8 cellular contexts compared by ENCODE assay signal in the genomic region with DNA sequence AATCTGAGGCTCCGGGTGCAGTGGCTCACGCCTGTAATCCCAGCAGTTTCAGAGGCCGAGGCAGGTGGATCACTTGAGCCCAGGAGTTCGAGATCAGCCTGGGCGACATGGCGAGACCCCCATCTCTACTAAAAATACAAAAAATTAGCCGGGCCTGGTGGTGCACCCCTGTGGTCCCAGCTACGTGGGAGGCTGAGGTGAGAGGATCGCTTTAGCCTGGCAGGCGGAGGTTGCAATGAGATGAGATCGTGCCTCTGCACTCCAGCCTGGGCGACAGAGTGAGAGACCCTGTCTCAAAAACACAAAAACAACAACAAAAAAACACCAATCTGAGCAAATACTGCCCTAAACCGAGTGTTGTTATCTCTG. TPM values are rescaled to one million over a fixed set of nuclear protein-coding genes. Genes with fewer than 3 reads are reported as not detected.
DNase-seq lines count a peak whose midpoint lies in the region; FAIRE-seq and TF ChIP-seq lines count a peak whose summit lies in the region.
"Not testable (repeated sequence)": the region's sequence is repeated elsewhere in the genome, so short reads cannot be mapped to it uniquely, and the experiment has no call there.

No MANE protein-coding gene starts in this region.

- not testable (repeated sequence) for H2BK12ac ChIP-seq in H1 (ENCODE audit: low read depth, low read length)

- 76% methylated on average over 13 of the region's 13 CpGs; no CpG with 5 or more reads in 1 of the 2 experiments for WGBS in H1 (ENCODE audit: extremely low coverage in 1 of 2, insufficient coverage in 1 of 2, insufficient read length in 1 of 2, insufficient replicate concordance in 2 of 2, low coverage in 1 of 2, low lambda C conversion rate in 2 of 2, missing lambda C conversion rate in 1 of 2), 2 experiments
- 70% methylated on average over 13 of the region's 13 CpGs for WGBS in suprapubic skin

- not testable (repeated sequence) for H3K27me3 ChIP-seq in BLaER1; H1 (replicated peaks in 1 of 4; ENCODE audit: control insufficient read depth in 3 of 4, extremely low read depth in 1 of 4, insufficient read depth in 3 of 4, low read length in 3 of 4); suprapubic skin

- TF ChIP-seq RAD21 in H1 (IDR thresholded peaks at IDR 0.05 in 1 of 2, conservative IDR thresholded peaks at IDR 0.05 in 1 of 2; ENCODE audit: low read depth in 2 of 2, low read length in 2 of 2), result not testable (repeated sequence)

- not testable (repeated sequence) for H3K79me2 ChIP-seq in H1 (ENCODE audit: control insufficient read depth in 1 of 2, insufficient read depth in 2 of 2, low read length in 2 of 2)

- not testable (repeated sequence) for H2BK120ac ChIP-seq in H1 (replicated peaks; ENCODE audit: low read depth, low read length)

- H3K4me3 ChIP-seq in BLaER1, result peak overlapping the region; percentile 75
- peak overlapping the region; percentile 65 for H3K4me3 ChIP-seq in HFF-Myc (replicated peaks; ENCODE audit: low read depth, low read length)
- peak overlapping the region in 3 of 4 experiments; percentile 37 to 64 (median 56); a peak in 6 of 8 replicates for H3K4me3 ChIP-seq in H1 (ENCODE audit: extremely low read depth in 1 of 4, insufficient read depth in 2 of 4, low read depth in 3 of 4, low read length in 4 of 4)
- peak overlapping the region; percentile 50 for H3K4me3 ChIP-seq in suprapubic skin

- H3K4me2 ChIP-seq in BLaER1, result peak overlapping the region; percentile 98
- H3K4me2 ChIP-seq in H1 (ENCODE audit: insufficient read depth in 1 of 2, low read depth in 2 of 2, low read length in 2 of 2), result peak overlapping the region; percentile 76 to 98

- not testable (repeated sequence) for DNase-seq in HFF-Myc (ENCODE audit: extremely low read depth, low read depth); RWPE1 (ENCODE audit: low spot score); activated naive CD8-positive, alpha-beta T cell treated with anti-CD3 and anti-CD28 coated beads for 36 hours; H1 (ENCODE audit: low read depth in 1 of 2, low spot score in 2 of 2); immature natural killer cell; neural crest cell (ENCODE audit: low read depth, low spot score); suprapubic skin (ENCODE audit: low spot score in 2 of 2)

- H3K4me1 ChIP-seq in BLaER1 (peaks cover 42% of the 10 kb centered on the region), H1 (replicated peaks in 1 of 4; ENCODE audit: control insufficient read depth in 3 of 4, insufficient read depth in 4 of 4, low read length in 3 of 4) (peaks cover 0 to 21% (median 15%) of the 10 kb centered on the region in 4 experiments; a peak in 6 of 7 replicates), suprapubic skin (peaks cover 22% of the 10 kb centered on the region)

- not testable (repeated sequence) for H4K8ac ChIP-seq in H1 (ENCODE audit: extremely low read depth, insufficient read depth, low read length)

- TF ChIP-seq EP300 in H1 (IDR thresholded peaks at IDR 0.05; ENCODE audit: borderline replicate concordance in 1 of 2, low read depth in 2 of 2, low read length in 2 of 2); suprapubic skin (IDR thresholded peaks at IDR 0.05): not testable (repeated sequence)

- H3K36me3 Mint-ChIP-seq in activated naive CD8-positive, alpha-beta T cell treated with anti-CD3 and anti-CD28 coated beads for 36 hours; immature natural killer cell; neural crest cell (ENCODE audit: low read depth): not testable (repeated sequence)

- not testable (repeated sequence) for H4K5ac ChIP-seq in H1 (ENCODE audit: insufficient read length, low read depth, low read length)

- not testable (repeated sequence) for H3K9me3 ChIP-seq in BLaER1; H1 (ENCODE audit: insufficient read depth in 2 of 2, low read depth in 1 of 2, low read length in 1 of 2); suprapubic skin

- H3K23me2 ChIP-seq in H1 (ENCODE audit: low read depth, low read length), result not testable (repeated sequence)

- H3K4me1 Mint-ChIP-seq in activated naive CD8-positive, alpha-beta T cell treated with anti-CD3 and anti-CD28 coated beads for 36 hours, result peaks cover 24% of the 10 kb centered on the region
- H3K4me1 Mint-ChIP-seq in immature natural killer cell (peaks cover 43% of the 10 kb centered on the region in 2 donors), neural crest cell (peaks cover 28% of the 10 kb centered on the region)

- POLR2A ChIA-PET in RWPE1 (lab: Yijun Ruan, JAX; ENCODE audit: low non-redundant PET), result not testable (repeated sequence)
- POLR2A ChIA-PET in H1 (lab: Charles Lee; ENCODE audit: partially characterized antibody), result interaction anchor here (0.6 to 14.9 kb wide), 3 partner anchors 10 to 609 kb away, joined by 4 to 245 read pairs (median 40); no protein-coding TSS in a partner anchor

- H3K27ac ChIP-seq in BLaER1 (peak overlapping the region; percentile 83), RWPE1 (peak overlapping the region; percentile 84), suprapubic skin (peak overlapping the region; percentile 36)
- H3K27ac ChIP-seq in H1 (ENCODE audit: low read depth, low read length), result not testable (repeated sequence)

- H3K23ac ChIP-seq in H1 (ENCODE audit: insufficient read length), result not testable (repeated sequence)

- H3K14ac ChIP-seq in H1 (ENCODE audit: insufficient read length), result not testable (repeated sequence)

- not testable (repeated sequence) for H4K20me1 ChIP-seq in BLaER1; H1 (replicated peaks in 1 of 2; ENCODE audit: control insufficient read depth in 1 of 2, insufficient read depth in 2 of 2, low read length in 2 of 2)

- CTCF ChIA-PET in RWPE1 (lab: Yijun Ruan, JAX) (interaction anchor here (3.5 kb wide), 1 partner anchor 11 kb away, joined by 26 read pairs; no protein-coding TSS in a partner anchor), H1 (lab: Charles Lee; ENCODE audit: partially characterized antibody) (interaction anchor here (1.0 to 7.8 kb wide), 6 partner anchors 9 to 50 kb away, joined by 3 to 74 read pairs (median 36); a partner anchor contains a TSS)

- not testable (repeated sequence) for H2BK15ac ChIP-seq in H1 (ENCODE audit: low read length)

- not testable (repeated sequence) for H3K4ac ChIP-seq in H1 (replicated peaks; ENCODE audit: insufficient read length, low read depth, low read length)

- H3K56ac ChIP-seq in H1 (replicated peaks; ENCODE audit: insufficient read length, low read depth, low read length), result not testable (repeated sequence)

- peak overlapping the region; percentile 93 for H3K27ac Mint-ChIP-seq in activated naive CD8-positive, alpha-beta T cell treated with anti-CD3 and anti-CD28 coated beads for 36 hours
- H3K27ac Mint-ChIP-seq in immature natural killer cell (peak overlapping the region; percentile 94 to 99 (median 98)), neural crest cell (ENCODE audit: unreplicated experiment) (peak overlapping the region; percentile 52)

- peak overlapping the region; percentile 80 for H3K9ac ChIP-seq in BLaER1
- H3K9ac ChIP-seq in H1 (replicated peaks in 1 of 4; ENCODE audit: extremely low read depth in 1 of 4, low read depth in 3 of 4, low read length in 3 of 4), result peak overlapping the region in 1 of 4 experiments; percentile 15; a peak in 1 of 7 replicates

- not testable (repeated sequence) for TF ChIP-seq POLR2A in H1 (IDR thresholded peaks at IDR 0.05; ENCODE audit: control extremely low read depth in 1 of 2, low read depth in 2 of 2, low read length in 2 of 2); suprapubic skin (IDR thresholded peaks at IDR 0.05)

- H3K4me3 Mint-ChIP-seq in activated naive CD8-positive, alpha-beta T cell treated with anti-CD3 and anti-CD28 coated beads for 36 hours, result peak overlapping the region; percentile 89
- H3K4me3 Mint-ChIP-seq in immature natural killer cell (peak overlapping the region; percentile 92 to 98 (median 95)), neural crest cell (peak overlapping the region; percentile 91)

- TF ChIP-seq CTCF in HFF-Myc (IDR thresholded peaks at IDR 0.05; ENCODE audit: low read depth, low read length, missing control alignments); RWPE1 (conservative IDR thresholded peaks at IDR 0.05; ENCODE audit: low read depth); H1 (IDR thresholded peaks at IDR 0.05; ENCODE audit: control extremely low read depth in 1 of 3, insufficient read depth in 1 of 3, low read depth in 1 of 3, low read length in 3 of 3); neural crest cell (conservative IDR thresholded peaks at IDR 0.05); suprapubic skin (IDR thresholded peaks at IDR 0.05): not testable (repeated sequence)

- not testable (repeated sequence) for H4K91ac ChIP-seq in H1 (replicated peaks; ENCODE audit: insufficient read length, low read length)

- H3K36me3 ChIP-seq in BLaER1; H1 (ENCODE audit: control insufficient read depth in 2 of 4, insufficient read depth in 4 of 4, low read length in 3 of 4); suprapubic skin: not testable (repeated sequence)

- H2BK20ac ChIP-seq in H1 (ENCODE audit: low read length), result not testable (repeated sequence)

- H2AFZ ChIP-seq in H1 (ENCODE audit: low read length), result peak overlapping the region; percentile 29; the same call in 1 of the 2 replicates

- H3K18ac ChIP-seq in H1 (ENCODE audit: extremely low read depth, low read length), result not testable (repeated sequence)

- H3K79me1 ChIP-seq in H1 (ENCODE audit: low read depth, low read length), result not testable (repeated sequence)

- not testable (repeated sequence) for FAIRE-seq in H1 (lab: Jason Lieb, UNC)

- not testable (repeated sequence) for H2AK5ac ChIP-seq in H1 (ENCODE audit: low read depth, low read length)

- peaks cover 18% of the 10 kb centered on the region for H3K27me3 Mint-ChIP-seq in activated naive CD8-positive, alpha-beta T cell treated with anti-CD3 and anti-CD28 coated beads for 36 hours
- H3K27me3 Mint-ChIP-seq in immature natural killer cell (ENCODE audit: low read depth in 3 of 3), result peaks cover 0 to 16% (median 8%) of the 10 kb centered on the region in 3 donors
- not testable (repeated sequence) for H3K27me3 Mint-ChIP-seq in neural crest cell (ENCODE audit: low read depth)

- not testable (repeated sequence) for H3K9me3 Mint-ChIP-seq in activated naive CD8-positive, alpha-beta T cell treated with anti-CD3 and anti-CD28 coated beads for 36 hours; immature natural killer cell; neural crest cell

- H2BK5ac ChIP-seq in H1 (ENCODE audit: low read depth, low read length), result peak overlapping the region; percentile 92; the same call in 1 of the 2 replicates

RNA-seq across cellular contexts. Expression of a gene that starts 0.6 kb away (rescaled TPM):
- total RNA-seq in activated naive CD8-positive, alpha-beta T cell treated with anti-CD3 and anti-CD28 coated beads for 36 hours, result 10 to 100 TPM; 71.7 to 78.4 TPM
- total RNA-seq in H1 (2021; fragmentation: NEBNext Ultra II Directional; extraction: Animal tissue kit (Norgen Biotek cat#: 25700)), result 27.7 and 29.3 TPM in 2 replicates
- polyA plus RNA-seq in H1 (2011; rRNA removed), result 121 and 123 TPM in 2 replicates
- 83.6 TPM for polyA plus RNA-seq in H1 (2011; cell fraction: cytosol; rRNA removed)
- polyA plus RNA-seq in H1 (2011; cell fraction: nucleus; rRNA removed), result 56.0 TPM
- 15.3 to 54.0 TPM (median 48.7 TPM) in 4 replicates for polyA plus RNA-seq in H1 (2012, experiment 1 of 2)
- 32.5 TPM for polyA plus RNA-seq in H1 (2012, experiment 2 of 2)
- polyA plus RNA-seq in H1 (2013, experiment 1 of 2), result 35.2 TPM
- 36.8 TPM for polyA plus RNA-seq in H1 (2013, experiment 2 of 2)
- 6.5 and 11.0 TPM in 2 replicates for polyA minus RNA-seq in H1 (2011; rRNA and poly(A)+ RNA removed)
- 18.9 TPM for polyA minus RNA-seq in H1 (2011; cell fraction: cytosol; rRNA and poly(A)+ RNA removed)
- polyA minus RNA-seq in H1 (2011; cell fraction: nucleus; rRNA and poly(A)+ RNA removed), result 13.1 TPM
- 100 to 1,000 TPM; 304 to 360 (median 354) TPM for polyA plus RNA-seq in immature natural killer cell
- 17.4 and 22.3 TPM in 2 replicates for total RNA-seq in neural crest cell
- 10 to 100 TPM in 1 of 4 donors, 1 to 10 TPM in 3; 5.4 to 10.1 (median 7.9) TPM for total RNA-seq in suprapubic skin

RNA-seq across cellular contexts. Expression of a gene that starts 7.2 kb away (rescaled TPM):
- total RNA-seq in activated naive CD8-positive, alpha-beta T cell treated with anti-CD3 and anti-CD28 coated beads for 36 hours, result 10 to 100 TPM; 30.4 to 30.5 TPM
- total RNA-seq in H1 (2021; fragmentation: NEBNext Ultra II Directional; extraction: Animal tissue kit (Norgen Biotek cat#: 25700)), result 155 and 162 TPM in 2 replicates
- polyA plus RNA-seq in H1 (2011; rRNA removed) (52.3 and 104 TPM in 2 replicates), immature natural killer cell (under 1 TPM in 1 of 3 donors, not detected in 2; 0.87 TPM)
- 82.7 TPM for polyA plus RNA-seq in H1 (2011; cell fraction: cytosol; rRNA removed)
- 556 TPM for polyA plus RNA-seq in H1 (2011; cell fraction: nucleus; rRNA removed)
- 93.3 to 153 TPM (median 143 TPM) in 4 replicates for polyA plus RNA-seq in H1 (2012, experiment 1 of 2)
- 95.8 TPM for polyA plus RNA-seq in H1 (2012, experiment 2 of 2)
- polyA plus RNA-seq in H1 (2013, experiment 1 of 2), result 113 TPM
- polyA plus RNA-seq in H1 (2013, experiment 2 of 2), result 84.3 TPM
- polyA minus RNA-seq in H1 (2011; rRNA and poly(A)+ RNA removed), result 35.4 and 47.0 TPM in 2 replicates
- 94.9 TPM for polyA minus RNA-seq in H1 (2011; cell fraction: cytosol; rRNA and poly(A)+ RNA removed)
- polyA minus RNA-seq in H1 (2011; cell fraction: nucleus; rRNA and poly(A)+ RNA removed), result 130 TPM
- total RNA-seq in neural crest cell (192 and 203 TPM in 2 replicates), suprapubic skin (10 to 100 TPM; 50.6 to 84.8 (median 71.1) TPM)

RNA-seq across cellular contexts. Expression of a gene that starts 12.8 kb away (rescaled TPM):
- total RNA-seq in activated naive CD8-positive, alpha-beta T cell treated with anti-CD3 and anti-CD28 coated beads for 36 hours, result 1 to 10 TPM in 1 of 2 experiments, under 1 TPM in 1; 0.93 to 1.1 TPM
- 1.2 and 2.8 TPM in 2 replicates for total RNA-seq in H1 (2021; fragmentation: NEBNext Ultra II Directional; extraction: Animal tissue kit (Norgen Biotek cat#: 25700))
- polyA plus RNA-seq in H1 (2011; rRNA removed) (3.5 and 12.8 TPM in 2 replicates), immature natural killer cell (1 to 10 TPM; 2.3 to 7.7 (median 2.4) TPM)
- polyA plus RNA-seq in H1 (2011; cell fraction: cytosol; rRNA removed), result 8.3 TPM
- 14.5 TPM for polyA plus RNA-seq in H1 (2011; cell fraction: nucleus; rRNA removed)
- polyA plus RNA-seq in H1 (2012, experiment 1 of 2), result 1.1 to 1.7 TPM (median 1.3 TPM) in 3 of 4 replicates, not detected in the other
- polyA plus RNA-seq in H1 (2012, experiment 2 of 2), result 0.43 TPM
- 3.8 TPM for polyA plus RNA-seq in H1 (2013, experiment 1 of 2)
- polyA plus RNA-seq in H1 (2013, experiment 2 of 2), result 3.2 TPM
- not detected in 2 replicates for polyA minus RNA-seq in H1 (2011; rRNA and poly(A)+ RNA removed)
- polyA minus RNA-seq in H1 (2011; cell fraction: cytosol; rRNA and poly(A)+ RNA removed), result 4.5 TPM
- polyA minus RNA-seq in H1 (2011; cell fraction: nucleus; rRNA and poly(A)+ RNA removed), result 3.4 TPM
- total RNA-seq in neural crest cell (35.7 and 38.0 TPM in 2 replicates), suprapubic skin (10 to 100 TPM; 12.7 to 34.8 (median 31.6) TPM)

RNA-seq across cellular contexts. Expression of a gene that starts 30.8 kb away (rescaled TPM):
- total RNA-seq in activated naive CD8-positive, alpha-beta T cell treated with anti-CD3 and anti-CD28 coated beads for 36 hours, result not detected
- not detected in 2 replicates for total RNA-seq in H1 (2021; fragmentation: NEBNext Ultra II Directional; extraction: Animal tissue kit (Norgen Biotek cat#: 25700))
- not detected in 2 replicates for polyA plus RNA-seq in H1 (2011; rRNA removed)
- not detected for polyA plus RNA-seq in H1 (2011; cell fraction: cytosol; rRNA removed)
- not detected for polyA plus RNA-seq in H1 (2011; cell fraction: nucleus; rRNA removed)
- 0.30 to 0.90 TPM (median 0.58 TPM) in 4 replicates for polyA plus RNA-seq in H1 (2012, experiment 1 of 2)
- polyA plus RNA-seq in H1 (2012, experiment 2 of 2), result 0.20 TPM
- not detected for polyA plus RNA-seq in H1 (2013, experiment 1 of 2)
- not detected for polyA plus RNA-seq in H1 (2013, experiment 2 of 2)
- not detected in 2 replicates for polyA minus RNA-seq in H1 (2011; rRNA and poly(A)+ RNA removed)
- not detected for polyA minus RNA-seq in H1 (2011; cell fraction: cytosol; rRNA and poly(A)+ RNA removed)
- polyA minus RNA-seq in H1 (2011; cell fraction: nucleus; rRNA and poly(A)+ RNA removed), result not detected
- not detected for polyA plus RNA-seq in immature natural killer cell
- total RNA-seq in neural crest cell, result 0.11 TPM in 1 of 2 replicates, not detected in the other
- under 1 TPM; 0.24 to 0.93 (median 0.44) TPM for total RNA-seq in suprapubic skin

RNA-seq across cellular contexts. Expression of a gene that starts 46.4 kb away (rescaled TPM):
- 1 to 10 TPM in 1 of 2 experiments, under 1 TPM in 1; 0.85 to 1.3 TPM for total RNA-seq in activated naive CD8-positive, alpha-beta T cell treated with anti-CD3 and anti-CD28 coated beads for 36 hours
- total RNA-seq in H1 (2021; fragmentation: NEBNext Ultra II Directional; extraction: Animal tissue kit (Norgen Biotek cat#: 25700)), result 1.5 TPM in 2 replicates
- polyA plus RNA-seq in H1 (2011; rRNA removed), result 0.39 and 1.2 TPM in 2 replicates
- 0.65 TPM for polyA plus RNA-seq in H1 (2011; cell fraction: cytosol; rRNA removed)
- 4.0 TPM for polyA plus RNA-seq in H1 (2011; cell fraction: nucleus; rRNA removed)
- 0.94 to 1.3 TPM (median 1.00 TPM) in 4 replicates for polyA plus RNA-seq in H1 (2012, experiment 1 of 2)
- 0.51 TPM for polyA plus RNA-seq in H1 (2012, experiment 2 of 2)
- 1.1 TPM for polyA plus RNA-seq in H1 (2013, experiment 1 of 2)
- polyA plus RNA-seq in H1 (2013, experiment 2 of 2), result 1.3 TPM
- 0.06 and 0.10 TPM in 2 replicates for polyA minus RNA-seq in H1 (2011; rRNA and poly(A)+ RNA removed)
- polyA minus RNA-seq in H1 (2011; cell fraction: cytosol; rRNA and poly(A)+ RNA removed), result 0.88 TPM
- 1.3 TPM for polyA minus RNA-seq in H1 (2011; cell fraction: nucleus; rRNA and poly(A)+ RNA removed)
- 1 to 10 TPM in 1 of 3 donors, under 1 TPM in 2; 0.14 to 2.2 (median 0.68) TPM for polyA plus RNA-seq in immature natural killer cell
- not detected in 2 replicates for total RNA-seq in neural crest cell
- 10 to 100 TPM; 36.1 to 69.0 (median 48.4) TPM for total RNA-seq in suprapubic skin
